In genomic region chr14:103522028-103522581, GRCh38 we compare ENCODE assay signal across 8 cellular contexts. TPM values are rescaled to one million over a fixed set of nuclear protein-coding genes. Genes with fewer than 3 reads are reported as not detected.
DNase-seq lines count a peak whose midpoint lies in the region; ATAC-seq and TF ChIP-seq lines count a peak whose summit lies in the region.

No MANE protein-coding gene starts in this region.

- H3K9me3 ChIP-seq in muscle layer of colon (ENCODE audit: low read length): no peaks in the 10 kb centered on the region

- peak overlapping the region; percentile 86 for H3K27ac ChIP-seq in muscle layer of colon (ENCODE audit: low read depth, low read length)

- H3K27ac Mint-ChIP-seq in endothelial cell (ENCODE audit: unreplicated experiment): no peak overlapping the region

- no peaks in the 10 kb centered on the region for H3K9me3 Mint-ChIP-seq in endothelial cell (ENCODE audit: unreplicated experiment)

- H3K27me3 ChIP-seq in muscle layer of colon (ENCODE audit: control insufficient read depth in 1 of 2, insufficient read depth in 2 of 2, low read length in 2 of 2): no peaks in the 10 kb centered on the region

- H3K4me3 ChIP-seq in muscle layer of colon (ENCODE audit: low read depth in 1 of 2, low read length in 2 of 2): peak overlapping the region; percentile 62 to 71

- peaks cover 15% of the 10 kb centered on the region for H3K36me3 ChIP-seq in muscle layer of colon (ENCODE audit: insufficient read depth, low read length)

- DNase-seq in EL (peak; percentile 32), NCI-H69 (lab: John Stamatoyannopoulos, UW) (peak; percentile 78), ecto neural progenitor cell (ENCODE audit: low spot score) (peak; percentile 69), pons (ENCODE audit: low spot score) (no peak), endothelial cell (ENCODE audit: low spot score) (no peak), NOMO-1 (lab: John Stamatoyannopoulos, UW; ENCODE audit: unreplicated experiment in 2 of 2) (no peak)

- H3K9ac ChIP-seq in muscle layer of colon (ENCODE audit: low read length): peak overlapping the region; percentile 57

- no peak for TF ChIP-seq CTCF in endothelial cell (IDR thresholded peaks at IDR 0.05; ENCODE audit: unreplicated experiment)

- no peak overlapping the region for H3K4me3 Mint-ChIP-seq in endothelial cell (ENCODE audit: unreplicated experiment)

- H3K36me3 Mint-ChIP-seq in endothelial cell (ENCODE audit: low read depth, unreplicated experiment): peaks cover 5% of the 10 kb centered on the region

- peaks cover 21% of the 10 kb centered on the region for H3K27me3 Mint-ChIP-seq in endothelial cell (ENCODE audit: unreplicated experiment)

- H3K4me1 Mint-ChIP-seq in endothelial cell (ENCODE audit: unreplicated experiment): peaks cover 9% of the 10 kb centered on the region

- ATAC-seq in esophagus mucosa: no peak

- peaks cover 70% of the 10 kb centered on the region for H3K4me1 ChIP-seq in muscle layer of colon (ENCODE audit: insufficient read depth, low read length)

RNA-seq across cellular contexts. Expression of gene CKB, which starts 0.5 kb away (rescaled TPM):
- 23.1 TPM for total RNA-seq in endothelial cell (ENCODE audit: unreplicated experiment)
- 17.8 TPM for total RNA-seq in esophagus mucosa

RNA-seq across cellular contexts. Expression of gene TRMT61A, which starts 6.9 kb away (rescaled TPM):
- 6.1 TPM for total RNA-seq in endothelial cell (ENCODE audit: unreplicated experiment)
- 6.1 TPM for total RNA-seq in esophagus mucosa

RNA-seq across cellular contexts. Expression of gene BAG5, which starts 40.4 kb away (rescaled TPM):
- total RNA-seq in endothelial cell (ENCODE audit: unreplicated experiment): 39.9 TPM
- total RNA-seq in esophagus mucosa: 23.6 TPM

RNA-seq across cellular contexts. Expression of gene COA8, which starts 40.7 kb away (rescaled TPM):
- 45.2 TPM for total RNA-seq in endothelial cell (ENCODE audit: unreplicated experiment)
- total RNA-seq in esophagus mucosa: 30.3 TPM

Comparison
In these comparisons a context has a peak if more than half of its experiments do, and no peak if none do; other contexts are left out.
1. DNase-seq: peak in EL (single experiment), NCI-H69 (single experiment) and ecto neural progenitor cell (single experiment); none in pons (single experiment), endothelial cell (single experiment) and NOMO-1 (0 of 2).